13 cellular contexts compared by ENCODE assay signal in genomic region chr20:11826334-11826733, GRCh38.
DNase-seq lines count a peak whose midpoint lies in the region; ATAC-seq and TF ChIP-seq lines count a peak whose summit lies in the region.
"Had no signal": no experiment of that assay in that cellular context is flagged by ENCODE, and none has a peak within 500 bp of the region (broad histone marks: within the 10 kb centered on the region; RNA-seq: fewer than 3 reads in every experiment).

No MANE protein-coding gene starts in this region.

- DNase-seq in IMR-90 (no peak), fibroblast of gingiva (ENCODE audit: low read depth) (peak; percentile 3), midbrain (lab: John Stamatoyannopoulos, UW) (peak; percentile 28), osteocyte (ENCODE audit: extremely low spot score, unreplicated experiment) (no peak), HUDEP-2 (lab: John Stamatoyannopoulos, UW; ENCODE audit: unreplicated experiment in 76 of 76) (no peak)
- DNase-seq in activated CD4-positive, alpha-beta T cell treated with anti-CD3 and anti-CD28 coated beads, Interleukin-2, amount 50 U/mL, for 4 hours, result no peak
- DNase-seq: BE2C; Caco-2; CD4-positive, CD25-positive, alpha-beta regulatory T cell; HCEC 1CT had no signal

- H3K9me1 ChIP-seq in IMR-90 (ENCODE audit: insufficient read depth, low read length), result no peaks in the 10 kb centered on the region

- H2BK15ac ChIP-seq in IMR-90 (ENCODE audit: low read depth, low read length), result no peak overlapping the region

- H4K20me1 ChIP-seq in IMR-90 (ENCODE audit: insufficient read depth, low read length), result no peaks in the 10 kb centered on the region

- H2BK20ac ChIP-seq in IMR-90 (ENCODE audit: low read depth, low read length), result no peak overlapping the region

- no peak overlapping the region for H3K56ac ChIP-seq in IMR-90 (ENCODE audit: extremely low read depth, insufficient read depth, low read length)

- dilution Hi-C loops in IMR-90 (cut with HindIII; ENCODE audit: low sequenced_read_pairs, unreplicated experiment), result no loop called here

- intact Hi-C loops in IMR-90 (cut with micrococcal nuclease), result no loop called here

- in situ Hi-C loops in IMR-90 (cut with MboI; ENCODE audit: low sequenced_read_pairs), result no loop called here

- TF ChIP-seq CTCF in IMR-90 (conservative IDR thresholded peaks at IDR 0.05; ENCODE audit: low read depth, low read length) (no peak), osteocyte (IDR thresholded peaks at IDR 0.05) (no peak)

- H2BK120ac ChIP-seq in IMR-90 (ENCODE audit: low read depth, low read length), result no peak overlapping the region

- CTCF ChIA-PET in IMR-90 (lab: Yijun Ruan, JAX), result interaction anchor here (0.6 to 0.8 kb wide), 2 partner anchors 111 to 249 kb away, joined by 3 read pairs; no protein-coding TSS in a partner anchor

- ATAC-seq in IMR-90 (ENCODE audit: low read depth), result no peak
- ATAC-seq: GM23338 had no signal

- H3K27ac Mint-ChIP-seq in osteocyte (ENCODE audit: unreplicated experiment), result no peak overlapping the region
- H3K27ac Mint-ChIP-seq: CD4-positive, CD25-positive, alpha-beta regulatory T cell; GM23338 had no signal

- H2AFZ ChIP-seq in IMR-90 (replicated peaks; ENCODE audit: low read length, poor library complexity), result no peak overlapping the region
- H2AFZ ChIP-seq: GM23338 had no signal

- H4K91ac ChIP-seq in IMR-90 (ENCODE audit: insufficient read depth, low read depth, low read length), result no peak overlapping the region

- TF ChIP-seq RAD21 in IMR-90 (IDR thresholded peaks at IDR 0.05; ENCODE audit: low read length), result no peak

- POLR2A ChIA-PET in IMR-90 (lab: Charles Lee; ENCODE audit: unreplicated experiment), result no interaction called here

- TF ChIP-seq POLR2A in IMR-90 (IDR thresholded peaks at IDR 0.05; ENCODE audit: low read depth, low read length), result no peak

- H3K9me3 ChIP-seq in IMR-90 (ENCODE audit: control insufficient read depth, insufficient read depth, low read length), result no peaks in the 10 kb centered on the region
- H3K9me3 ChIP-seq: BE2C, Caco-2 had no signal

- no peak overlapping the region for H3K18ac ChIP-seq in IMR-90 (ENCODE audit: low read depth, low read length)

- H3K27me3 ChIP-seq in IMR-90 (ENCODE audit: control insufficient read depth, insufficient read depth, low read length), result no peaks in the 10 kb centered on the region
- H3K27me3 ChIP-seq: BE2C had no signal

- H3K23ac ChIP-seq in IMR-90 (ENCODE audit: low read depth, low read length), result no peak overlapping the region

- no peak overlapping the region for H2AK9ac ChIP-seq in IMR-90 (replicated peaks; ENCODE audit: low read depth, low read length, poor library complexity)

- no peak overlapping the region for H3K4me3 ChIP-seq in IMR-90 (ENCODE audit: insufficient read depth, low read depth, low read length)
- H3K4me3 ChIP-seq: GM23338 had no signal

- no TSS peak for BruUV-seq in IMR-90 (replicated peaks; lab: Mats Ljungman, UMichigan)

- H3K4me3 Mint-ChIP-seq in osteocyte (ENCODE audit: unreplicated experiment), result no peak overlapping the region
- H3K4me3 Mint-ChIP-seq: CD4-positive, CD25-positive, alpha-beta regulatory T cell; GM23338; IgD-negative memory B cell had no signal

- no peaks in the 10 kb centered on the region for H3K9me3 Mint-ChIP-seq in osteocyte (ENCODE audit: unreplicated experiment)
- H3K9me3 Mint-ChIP-seq: GM23338 had no signal

- H3K9ac ChIP-seq in IMR-90 (ENCODE audit: low read depth, low read length), result no peak overlapping the region

- no peaks in the 10 kb centered on the region for H3K27me3 Mint-ChIP-seq in osteocyte (ENCODE audit: unreplicated experiment)
- H3K27me3 Mint-ChIP-seq: CD4-positive, CD25-positive, alpha-beta regulatory T cell; IgD-negative memory B cell had no signal

- H3K4ac ChIP-seq in IMR-90 (ENCODE audit: low read depth, low read length), result no peak overlapping the region

- no peaks in the 10 kb centered on the region for H3K79me1 ChIP-seq in IMR-90 (ENCODE audit: low read depth in 1 of 2, low read length in 2 of 2)

- H3K4me1 Mint-ChIP-seq in osteocyte (ENCODE audit: unreplicated experiment), result peaks cover 15% of the 10 kb centered on the region
- H3K4me1 Mint-ChIP-seq: CD4-positive, CD25-positive, alpha-beta regulatory T cell; GM23338; IgD-negative memory B cell had no signal

- H3K14ac ChIP-seq in IMR-90 (replicated peaks; ENCODE audit: low read depth, low read length), result no peak overlapping the region

- H2AK5ac ChIP-seq in IMR-90 (ENCODE audit: low read depth, low read length), result 0 out of 2 replicates have a peak overlapping the region, but pooled peaks have one; percentile 16

- WGBS in IMR-90 (ENCODE audit: extremely low coverage in 2 of 2, insufficient read length in 1 of 2), 2 experiments, result no CpG with 5 or more reads among the region's 4 CpGs

- H3K4me2 ChIP-seq in IMR-90 (ENCODE audit: low read depth, low read length), result no peak overlapping the region
- H3K4me2 ChIP-seq: GM23338 had no signal

- no peak overlapping the region for H4K8ac ChIP-seq in IMR-90 (ENCODE audit: low read depth in 2 of 2, low read length in 2 of 2)

- no peak overlapping the region for H3K27ac ChIP-seq in IMR-90 (ENCODE audit: insufficient read depth, low read length)
- H3K27ac ChIP-seq: HL-60 had no signal

- no peaks in the 10 kb centered on the region for H3K36me3 ChIP-seq in IMR-90 (ENCODE audit: control insufficient read depth, insufficient read depth, low read length)
- H3K36me3 ChIP-seq: BE2C had no signal

- H3K4me1 ChIP-seq in IMR-90 (ENCODE audit: control insufficient read depth, insufficient read depth, low read length), result no peaks in the 10 kb centered on the region
- H3K4me1 ChIP-seq: BE2C had no signal

- no peaks in the 10 kb centered on the region for H3K36me3 Mint-ChIP-seq in osteocyte (ENCODE audit: unreplicated experiment)
- H3K36me3 Mint-ChIP-seq: CD4-positive, CD25-positive, alpha-beta regulatory T cell; IgD-negative memory B cell had no signal

- no peak overlapping the region for H4K5ac ChIP-seq in IMR-90 (ENCODE audit: low read depth, low read length)

- H2BK5ac ChIP-seq in IMR-90 (ENCODE audit: low read depth, low read length, poor library complexity, severe bottlenecking), result no peak overlapping the region

TF ChIP-seq in IMR-90, 13 proteins besides CTCF, POLR2A, EP300 and RAD21:
- no peak for TF ChIP-seq RCOR1 (IDR thresholded peaks at IDR 0.05; ENCODE audit: insufficient replicate concordance, low read length)
- TF ChIP-seq RFX5 (IDR thresholded peaks at IDR 0.05; ENCODE audit: low read depth, low read length), result no peak
- TF ChIP-seq MXI1 (IDR thresholded peaks at IDR 0.05; ENCODE audit: borderline replicate concordance, low read depth, low read length), result no peak
- TF ChIP-seq NFE2L2 (IDR thresholded peaks at IDR 0.05; ENCODE audit: low read depth, low read length), result no peak
- TF ChIP-seq ELK1 (IDR thresholded peaks at IDR 0.05; ENCODE audit: borderline replicate concordance, low read depth, low read length), result no peak
TF ChIP-seq in IMR-90: peak in this region for 0.

Comparison
In these comparisons a context has a peak if more than half of its experiments do, and no peak if none do; other contexts are left out.
1. DNase-seq: peak in fibroblast of gingiva (single experiment) and midbrain (single experiment); none in IMR-90 (single experiment), osteocyte (single experiment), HUDEP-2 (0 of 76) and activated CD4-positive, alpha-beta T cell treated with anti-CD3 and anti-CD28 coated beads, Interleukin-2, amount 50 U/mL, for 4 hours (0 of 2).